8 cellular contexts compared by ENCODE assay signal in the genomic region with DNA sequence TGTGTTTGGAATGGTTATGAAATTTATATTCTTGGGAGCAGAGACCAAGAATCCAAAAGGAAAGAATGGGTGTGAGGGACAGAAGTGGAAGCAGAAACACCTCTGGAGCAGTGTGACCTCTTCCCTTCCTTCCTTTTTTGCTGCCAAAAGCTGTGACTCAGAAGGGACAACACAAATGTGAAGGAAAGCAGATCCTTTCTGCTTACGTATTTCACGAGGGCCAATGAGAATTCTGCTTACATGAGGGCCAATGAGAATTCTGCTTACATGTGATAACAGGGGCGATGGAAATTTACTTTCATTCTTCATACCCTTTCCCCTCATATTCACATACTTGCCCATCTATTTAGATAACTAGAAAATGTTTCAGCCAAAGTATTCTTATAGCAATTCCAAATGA.
DNase-seq lines count a peak whose midpoint lies in the region; ATAC-seq, FAIRE-seq and TF ChIP-seq lines count a peak whose summit lies in the region.

No MANE protein-coding gene starts in this region.

- TF ChIP-seq CTCF in AG09309 (IDR thresholded peaks at IDR 0.05; ENCODE audit: control insufficient read depth, insufficient read depth, low read depth, low read length, missing control alignments) (no peak), GM12878 (IDR thresholded peaks at IDR 0.05 in 2 of 3, conservative IDR thresholded peaks at IDR 0.05 in 1 of 3; ENCODE audit: control insufficient read depth in 2 of 3, extremely low read depth in 1 of 3, insufficient read depth in 1 of 3, low read depth in 3 of 3, low read length in 3 of 3) (no peak), lung (IDR thresholded peaks at IDR 0.05; ENCODE audit: control extremely low read depth, extremely low read depth) (no peak), glutamatergic neuron (IDR thresholded peaks at IDR 0.05; ENCODE audit: partially characterized antibody, unreplicated experiment) (no peak), stomach (IDR thresholded peaks at IDR 0.05) (no peak)

- RAD21 ChIA-PET in GM12878 (lab: Charles Lee; ENCODE audit: unreplicated experiment) = no interaction called here

- TF ChIP-seq EP300 in GM12878 (IDR thresholded peaks at IDR 0.05; ENCODE audit: borderline replicate concordance in 1 of 2, control insufficient read depth in 1 of 2, low read depth in 2 of 2, low read length in 2 of 2) = no peak
- no peak for TF ChIP-seq EP300 in stomach (IDR thresholded peaks at IDR 0.05)

- H3K27me3 ChIP-seq in GM12878 (replicated peaks in 1 of 2; ENCODE audit: control insufficient read depth in 2 of 2, insufficient read depth in 2 of 2, low read length in 1 of 2) (no peaks in the 10 kb centered on the region), lung (ENCODE audit: control insufficient read depth, insufficient read depth) (no peaks in the 10 kb centered on the region), stomach (no peaks in the 10 kb centered on the region)

- peaks cover 2% of the 10 kb centered on the region for H3K9me3 Mint-ChIP-seq in glutamatergic neuron (ENCODE audit: unreplicated experiment)
- no peaks in the 10 kb centered on the region for H3K9me3 Mint-ChIP-seq in activated CD4-positive, alpha-beta T cell treated with anti-CD3 and anti-CD28 coated beads, Interleukin-2, amount 10 ng/mL, durations not matched to agents 24 days and 14 days

- BruUV-seq in GM12878 (replicated peaks; lab: Mats Ljungman, UMichigan) = no TSS peak

- H3K79me2 ChIP-seq in GM12878 (ENCODE audit: control insufficient read depth, insufficient read depth, low read length) = no peaks in the 10 kb centered on the region

- H3K4me3 ChIP-seq in AG09309 (ENCODE audit: control insufficient read depth, low read depth, low read length) (no peak overlapping the region), GM12878 (no peak overlapping the region), lung (no peak overlapping the region), stomach (peak overlapping the region in 1 of 4 donors; percentile 12)

- SMC1A ChIA-PET in GM12878 (lab: Charles Lee; ENCODE audit: uncharacterized antibody, unreplicated experiment) = no interaction called here

- H3K4me3 Mint-ChIP-seq in glutamatergic neuron (ENCODE audit: unreplicated experiment) = no peak overlapping the region
- H3K4me3 Mint-ChIP-seq in activated CD4-positive, alpha-beta T cell treated with anti-CD3 and anti-CD28 coated beads, Interleukin-2, amount 10 ng/mL, durations not matched to agents 24 days and 14 days = no peak overlapping the region

- no peak overlapping the region for H3K27ac Mint-ChIP-seq in glutamatergic neuron (ENCODE audit: unreplicated experiment)
- H3K27ac Mint-ChIP-seq in activated CD4-positive, alpha-beta T cell treated with anti-CD3 and anti-CD28 coated beads, Interleukin-2, amount 10 ng/mL, durations not matched to agents 24 days and 14 days = no peak overlapping the region

- H3K9ac ChIP-seq in GM12878 (ENCODE audit: control insufficient read depth, insufficient read depth, low read length) = no peak overlapping the region

- intact Hi-C loops in GM12878 (cut with micrococcal nuclease; ENCODE audit: unreplicated experiment) = no loop called here
- intact Hi-C loops in activated CD4-positive, alpha-beta T cell treated with anti-CD3 and anti-CD28 coated beads, Interleukin-2, amount 10 ng/mL, durations not matched to agents 24 days and 14 days (cut with micrococcal nuclease) = no loop called here
- intact Hi-C loops in stomach (cut with DNase I; ENCODE audit: low total_unique reads) = no loop called here

- no peaks in the 10 kb centered on the region for H3K36me3 Mint-ChIP-seq in glutamatergic neuron (ENCODE audit: unreplicated experiment)
- H3K36me3 Mint-ChIP-seq in activated CD4-positive, alpha-beta T cell treated with anti-CD3 and anti-CD28 coated beads, Interleukin-2, amount 10 ng/mL, durations not matched to agents 24 days and 14 days (ENCODE audit: low read depth) = no peaks in the 10 kb centered on the region

- H3K36me3 ChIP-seq in GM12878 (ENCODE audit: control insufficient read depth in 2 of 2, insufficient read depth in 2 of 2, low read length in 1 of 2) (no peaks in the 10 kb centered on the region), lung (ENCODE audit: control insufficient read depth in 2 of 2, insufficient read depth in 2 of 2, low read length in 2 of 2) (no peaks in the 10 kb centered on the region), stomach (no peaks in the 10 kb centered on the region)

- H3K4me2 ChIP-seq in GM12878 (ENCODE audit: control insufficient read depth, insufficient read depth) = no peak overlapping the region

- peak overlapping the region; percentile 41; the same call in 1 of the 2 replicates for H2AFZ ChIP-seq in GM12878 (ENCODE audit: control insufficient read depth, low read depth, low read length)

- DNase-seq in AG09309 (ENCODE audit: low read depth) (peak; percentile 49), GM12878 (ENCODE audit: low read depth, low spot score) (peak; percentile 42), lung (ENCODE audit: low spot score) (no peak), cortex of kidney (lab: John Stamatoyannopoulos, UW) (no peak), glutamatergic neuron (no peak), stomach (no peak)
- DNase-seq in activated CD4-positive, alpha-beta T cell treated with anti-CD3 and anti-CD28 coated beads, Interleukin-2, amount 10 ng/mL, durations not matched to agents 24 days and 14 days = no peak

- peaks cover 3% of the 10 kb centered on the region for H3K27me3 Mint-ChIP-seq in glutamatergic neuron (ENCODE audit: unreplicated experiment)
- H3K27me3 Mint-ChIP-seq in activated CD4-positive, alpha-beta T cell treated with anti-CD3 and anti-CD28 coated beads, Interleukin-2, amount 10 ng/mL, durations not matched to agents 24 days and 14 days = no peaks in the 10 kb centered on the region

- TF ChIP-seq RAD21 in GM12878 (IDR thresholded peaks at IDR 0.05; ENCODE audit: insufficient read depth, low read depth, low read length) = no peak

- no peak for FAIRE-seq in GM12878 (lab: Jason Lieb, UNC)

- CTCF ChIA-PET in GM12878 (lab: Yijun Ruan, JAX) = no interaction called here

- no peaks in the 10 kb centered on the region for H3K4me1 ChIP-seq in GM12878 (ENCODE audit: control insufficient read depth, insufficient read depth, low read length)
- no peaks in the 10 kb centered on the region for H3K4me1 ChIP-seq in lung (ENCODE audit: control insufficient read depth in 2 of 2, insufficient read depth in 2 of 2, low read length in 2 of 2)
- H3K4me1 ChIP-seq in stomach = no peaks in the 10 kb centered on the region

- H3K27ac ChIP-seq in GM12878 (ENCODE audit: control insufficient read depth, insufficient read depth) = no peak overlapping the region
- H3K27ac ChIP-seq in lung (ENCODE audit: low read depth in 1 of 2, low read length in 1 of 2) = no peak overlapping the region
- peak overlapping the region in 1 of 5 donors; percentile 41 for H3K27ac ChIP-seq in stomach

- H3K9me3 ChIP-seq in GM12878 (replicated peaks; ENCODE audit: control insufficient read depth, insufficient read depth, low read length) = no peaks in the 10 kb centered on the region
- no peaks in the 10 kb centered on the region for H3K9me3 ChIP-seq in lung (ENCODE audit: control insufficient read depth in 2 of 2, insufficient read depth in 1 of 2, low read length in 1 of 2)
- H3K9me3 ChIP-seq in stomach = peaks cover 0 to 8% (median 2%) of the 10 kb centered on the region in 4 donors

- in situ Hi-C loops in GM12878 (cut with MboI) = no loop called here

- POLR2A ChIA-PET in GM12878 (lab: Charles Lee) = no interaction called here

- TF ChIP-seq POLR2A in GM12878 (IDR thresholded peaks at IDR 0.05; ENCODE audit: low read depth, low read length) (no peak), stomach (IDR thresholded peaks at IDR 0.05) (no peak)

- no peaks in the 10 kb centered on the region for H3K4me1 Mint-ChIP-seq in glutamatergic neuron (ENCODE audit: low read depth, unreplicated experiment)
- H3K4me1 Mint-ChIP-seq in activated CD4-positive, alpha-beta T cell treated with anti-CD3 and anti-CD28 coated beads, Interleukin-2, amount 10 ng/mL, durations not matched to agents 24 days and 14 days = no peaks in the 10 kb centered on the region

- no peaks in the 10 kb centered on the region for H4K20me1 ChIP-seq in GM12878 (ENCODE audit: control insufficient read depth, insufficient read depth)

- WGBS in GM12878 (ENCODE audit: insufficient coverage, insufficient replicate concordance, low lambda C conversion rate, missing lambda C conversion rate) = 21% methylated on average over 3 of the region's 3 CpGs
- WGBS in lung, 2 donors = 67 to 85% methylated on average over 3 of the region's 3 CpGs
- whole genome bisulfite sequencing in stomach, 5 donors = 44 to 68% (median 61%) methylated on average over 3 of the region's 3 CpGs

- ATAC-seq in HG03439 (IDR thresholded peaks at IDR 0.05; ENCODE audit: unreplicated experiment) = peak; percentile 48
- ATAC-seq in GM12878 = peak; percentile 68
- peak; percentile 53 for ATAC-seq in lung (ENCODE audit: insufficient read depth, low FRiP score)

TF ChIP-seq in GM12878, 131 proteins besides CTCF, POLR2A, EP300 and RAD21 (continues in another document):
- TF ChIP-seq NFXL1 (IDR thresholded peaks at IDR 0.05; ENCODE audit: borderline replicate concordance) = no peak
- TF ChIP-seq PAX5 (IDR thresholded peaks at IDR 0.05; ENCODE audit: borderline replicate concordance, low read depth, low read length) = no peak

Comparison
In these comparisons a context has a peak if more than half of its experiments do, and no peak if none do; other contexts are left out.
1. DNase-seq: peak in AG09309 (single experiment) and GM12878 (single experiment); none in lung (single experiment), cortex of kidney (single experiment), glutamatergic neuron (single experiment), activated CD4-positive, alpha-beta T cell treated with anti-CD3 and anti-CD28 coated beads, Interleukin-2, amount 10 ng/mL, durations not matched to agents 24 days and 14 days (single experiment) and stomach (single experiment).
2. Peak in every context shown above with its lines, with median percentiles within 50 percentile points of each other: ATAC-seq.